ENCODE assay signal across 1 cellular context in genomic region chrX:117711774-117712173, GRCh38.
TF ChIP-seq lines count a peak whose summit lies in the region.

No MANE protein-coding gene starts in this region.

TF ChIP-seq in A549, 52 proteins besides CTCF, POLR2A, EP300 and RAD21 (continued from another document):
- TF ChIP-seq REST (IDR thresholded peaks at IDR 0.05) = no peak
- TF ChIP-seq CBX2 (IDR thresholded peaks at IDR 0.05; ENCODE audit: borderline replicate concordance, low read depth) = no peak
- no peak for TF ChIP-seq SMC3 (IDR thresholded peaks at IDR 0.05)
- no peak for TF ChIP-seq BHLHE40 (IDR thresholded peaks at IDR 0.05; ENCODE audit: low read depth, low read length)
- no peak for TF ChIP-seq ELK1 (IDR thresholded peaks at IDR 0.05; ENCODE audit: low read depth, low read length)
- TF ChIP-seq ZSCAN20 (CRISPR knock-in tag; IDR thresholded peaks at IDR 0.05) = no peak
- TF ChIP-seq FOSL2 (IDR thresholded peaks at IDR 0.05) = no peak
- no peak for TF ChIP-seq FOSL2 (CRISPR knock-in tag; IDR thresholded peaks at IDR 0.05)
- no peak for TF ChIP-seq E2F6 (IDR thresholded peaks at IDR 0.05; ENCODE audit: borderline replicate concordance, low read depth)
- no peak for TF ChIP-seq EHMT2 (IDR thresholded peaks at IDR 0.05; ENCODE audit: low read depth)
- no peak for TF ChIP-seq JUN (IDR thresholded peaks at IDR 0.05)
- no peak for TF ChIP-seq SREBF2 (IDR thresholded peaks at IDR 0.05)
- no peak for TF ChIP-seq MAX (IDR thresholded peaks at IDR 0.05)
- TF ChIP-seq MAZ (IDR thresholded peaks at IDR 0.05; ENCODE audit: borderline replicate concordance, low read depth, low read length) = no peak
